In genomic region chr9:114678847-114679246, GRCh38 we compare ENCODE assay signal across 1 cellular context.
TF ChIP-seq lines count a peak whose summit lies in the region.

No MANE protein-coding gene starts in this region.

TF ChIP-seq in SK-N-SH, 30 proteins besides CTCF, POLR2A, EP300 and RAD21 (continued from another document):
- TF ChIP-seq ZBTB33 (IDR thresholded peaks at IDR 0.05; ENCODE audit: borderline replicate concordance, low read depth): no peak
- TF ChIP-seq ELF1 (IDR thresholded peaks at IDR 0.05): no peak
- TF ChIP-seq CHD2 (IDR thresholded peaks at IDR 0.05; ENCODE audit: low read length, partially characterized antibody): no peak
- TF ChIP-seq RXRA (IDR thresholded peaks at IDR 0.05; ENCODE audit: borderline replicate concordance, low read depth): no peak
- TF ChIP-seq TCF12 (IDR thresholded peaks at IDR 0.05): peak; percentile 14; the same call in 1 of the 2 replicates
- no peak for TF ChIP-seq SMC3 (IDR thresholded peaks at IDR 0.05; ENCODE audit: low read depth, low read length)
- TF ChIP-seq POLR2AphosphoS5 (IDR thresholded peaks at IDR 0.05; ENCODE audit: low read depth, low read length): no peak
- peak; percentile 21; the same call in 1 of the 2 replicates for TF ChIP-seq NFIC (IDR thresholded peaks at IDR 0.05; ENCODE audit: borderline replicate concordance)
- TF ChIP-seq RCOR1 (IDR thresholded peaks at IDR 0.05; ENCODE audit: low read length): no peak
- TF ChIP-seq MEF2A (IDR thresholded peaks at IDR 0.05; ENCODE audit: borderline replicate concordance, low read depth): no peak
- TF ChIP-seq MXI1 (IDR thresholded peaks at IDR 0.05; ENCODE audit: low read depth, low read length): no peak
- no peak for TF ChIP-seq GABPA (IDR thresholded peaks at IDR 0.05; ENCODE audit: low read depth)
- no peak for TF ChIP-seq PBX3 (IDR thresholded peaks at IDR 0.05)
- TF ChIP-seq FOXM1 (IDR thresholded peaks at IDR 0.05; ENCODE audit: low read depth): no peak
- TF ChIP-seq JUND (IDR thresholded peaks at IDR 0.05): no peak
